ENCODE assay signal across 17 cellular contexts in genomic region chr9:120740135-120740534, GRCh38.
"Had no signal": no experiment of that assay in that cellular context is flagged by ENCODE, and none has a peak within 500 bp of the region (broad histone marks: within the 10 kb centered on the region; RNA-seq: fewer than 3 reads in every experiment).

No MANE protein-coding gene starts in this region.

- H3K27me3 ChIP-seq: brain microvascular endothelial cell, right lobe of liver, stomach, testis, upper lobe of left lung had no signal

- H3K4me3 Mint-ChIP-seq: activated naive CD8-positive, alpha-beta T cell treated with anti-CD3 and anti-CD28 coated beads, Interleukin-2, amount 10 ng/mL, durations not matched to agents 7 days and 5 days; activated T-helper 1 cell treated with anti-CD3 and anti-CD28 coated beads, Interleukin-12 subunit alpha, Interleukin-12 subunit beta, Interleukin-2, Interleukin-4 antibody, amounts not matched to agents 30 ng/mL and 10 ng/mL and 1 ng/mL, durations not matched to agents 14 hours and 24 hours and 36 hours; dendritic cell treated with granulocyte-macrophage colony-stimulating factor and Interleukin-4, amounts not matched to agents 40 ng/mL and 50 ng/mL, for 4 days; natural killer cell treated with Interleukin-12 subunit alpha and Interleukin-12 subunit beta and Interleukin-15 and Interleukin-18, amount 100 ng/mL, for 72 hours; T-cell had no signal

- DNase-seq: activated CD4-positive, alpha-beta T cell treated with anti-CD3 and anti-CD28 coated beads, Interleukin-2, amount 50 U/mL, for 1 hour; activated naive CD4-positive, alpha-beta T cell; activated naive CD8-positive, alpha-beta T cell treated with anti-CD3 and anti-CD28 coated beads, Interleukin-2, amount 10 ng/mL, durations not matched to agents 7 days and 5 days; brain microvascular endothelial cell; hypothalamus; kidney glomerular epithelial cell; nucleus accumbens; right lobe of liver; stomach; T-cell; T-helper 9 cell; testis; upper lobe of left lung had no signal

- H3K27ac Mint-ChIP-seq: activated naive CD8-positive, alpha-beta T cell treated with anti-CD3 and anti-CD28 coated beads, Interleukin-2, amount 10 ng/mL, durations not matched to agents 7 days and 5 days; activated T-helper 1 cell treated with anti-CD3 and anti-CD28 coated beads, Interleukin-12 subunit alpha, Interleukin-12 subunit beta, Interleukin-2, Interleukin-4 antibody, amounts not matched to agents 30 ng/mL and 10 ng/mL and 1 ng/mL, durations not matched to agents 14 hours and 24 hours and 36 hours; dendritic cell treated with granulocyte-macrophage colony-stimulating factor and Interleukin-4, amounts not matched to agents 40 ng/mL and 50 ng/mL, for 4 days; natural killer cell treated with Interleukin-12 subunit alpha and Interleukin-12 subunit beta and Interleukin-15 and Interleukin-18, amount 100 ng/mL, for 72 hours; T-cell had no signal

- H3K4me1 ChIP-seq: testis had no signal

- H3K36me3 Mint-ChIP-seq: activated naive CD8-positive, alpha-beta T cell treated with anti-CD3 and anti-CD28 coated beads, Interleukin-2, amount 10 ng/mL, durations not matched to agents 7 days and 5 days; natural killer cell treated with Interleukin-12 subunit alpha and Interleukin-12 subunit beta and Interleukin-15 and Interleukin-18, amount 100 ng/mL, for 72 hours had no signal

- H3K27ac ChIP-seq: brain microvascular endothelial cell, right lobe of liver, stomach, testis had no signal

- H3K9me3 Mint-ChIP-seq: activated naive CD8-positive, alpha-beta T cell treated with anti-CD3 and anti-CD28 coated beads, Interleukin-2, amount 10 ng/mL, durations not matched to agents 7 days and 5 days; activated T-helper 1 cell treated with anti-CD3 and anti-CD28 coated beads, Interleukin-12 subunit alpha, Interleukin-12 subunit beta, Interleukin-2, Interleukin-4 antibody, amounts not matched to agents 30 ng/mL and 10 ng/mL and 1 ng/mL, durations not matched to agents 14 hours and 24 hours and 36 hours; dendritic cell treated with granulocyte-macrophage colony-stimulating factor and Interleukin-4, amounts not matched to agents 40 ng/mL and 50 ng/mL, for 4 days; natural killer cell treated with Interleukin-12 subunit alpha and Interleukin-12 subunit beta and Interleukin-15 and Interleukin-18, amount 100 ng/mL, for 72 hours; T-cell had no signal

- H3K9me3 ChIP-seq: right lobe of liver, stomach, testis, upper lobe of left lung had no signal

- H3K4me2 ChIP-seq: smooth muscle cell had no signal

- H3K36me3 ChIP-seq: brain microvascular endothelial cell, right lobe of liver, stomach, upper lobe of left lung had no signal

- H3K4me3 ChIP-seq: right lobe of liver, smooth muscle cell, stomach, testis, upper lobe of left lung had no signal

- H3K27me3 Mint-ChIP-seq: activated naive CD8-positive, alpha-beta T cell treated with anti-CD3 and anti-CD28 coated beads, Interleukin-2, amount 10 ng/mL, durations not matched to agents 7 days and 5 days; dendritic cell treated with granulocyte-macrophage colony-stimulating factor and Interleukin-4, amounts not matched to agents 40 ng/mL and 50 ng/mL, for 4 days; natural killer cell treated with Interleukin-12 subunit alpha and Interleukin-12 subunit beta and Interleukin-15 and Interleukin-18, amount 100 ng/mL, for 72 hours; T-cell had no signal

- H3K4me1 Mint-ChIP-seq: T-cell had no signal
